In the genomic region with DNA sequence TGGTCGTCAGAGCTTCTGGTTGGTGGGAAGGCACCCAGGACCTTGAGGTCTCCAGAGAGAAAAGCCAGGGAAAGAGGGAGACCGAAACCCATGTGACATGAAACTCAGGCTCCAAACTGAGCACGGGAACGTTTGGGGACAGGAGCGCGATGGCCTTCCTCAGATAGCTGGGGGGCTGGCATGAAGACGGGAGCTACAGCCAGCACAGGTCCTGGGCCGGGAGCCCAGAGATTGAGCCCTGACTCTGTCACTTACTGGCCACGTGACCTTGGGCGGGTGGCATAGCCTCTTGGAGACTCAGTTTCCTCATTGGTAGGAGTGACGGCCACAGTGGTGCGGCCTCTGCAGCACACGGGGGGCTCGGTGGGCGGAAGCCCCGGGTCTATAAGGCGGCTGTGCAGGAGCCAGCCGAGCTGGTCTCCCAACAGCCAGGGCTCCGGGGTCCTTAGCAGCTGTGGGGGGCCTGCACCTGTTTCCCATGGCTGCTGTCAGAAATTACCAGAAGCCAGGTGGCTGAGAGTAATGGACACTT, we compare ENCODE assay signal across 22 cellular contexts. TPM values are rescaled to one million over a fixed set of nuclear protein-coding genes. Genes with fewer than 3 reads are reported as not detected.
DNase-seq lines count a peak whose midpoint lies in the region; ATAC-seq and TF ChIP-seq lines count a peak whose summit lies in the region.
"Had no signal": no experiment of that assay in that cellular context is flagged by ENCODE, and none has a peak within 500 bp of the region (broad histone marks: within the 10 kb centered on the region; RNA-seq: fewer than 3 reads in every experiment).

No MANE protein-coding gene starts in this region.

- peaks cover 74% of the 10 kb centered on the region for H3K36me3 ChIP-seq in left ventricle myocardium inferior
- peaks cover 66% of the 10 kb centered on the region for H3K36me3 ChIP-seq in right atrium auricular region
- no peaks in the 10 kb centered on the region for H3K36me3 ChIP-seq in neural progenitor cell

- H3K4me3 ChIP-seq in left ventricle myocardium inferior, result no peak overlapping the region
- H3K4me3 ChIP-seq in right atrium auricular region, result no peak overlapping the region
- H3K4me3 ChIP-seq in neural progenitor cell, result no peak overlapping the region
- H3K4me3 ChIP-seq: A549; BLaER1 treated with 17β-estradiol and CSF1 and Interleukin-3, amounts not matched to agents 10 nM and 100 nM; GM12878; GM23248 had no signal

- H3K79me2 ChIP-seq in neural progenitor cell (ENCODE audit: low read depth), result no peaks in the 10 kb centered on the region

- H3F3A ChIP-seq in neural progenitor cell (ENCODE audit: low read depth), result no peaks in the 10 kb centered on the region

- H3K27ac ChIP-seq in left ventricle myocardium inferior (replicated peaks) (no peak overlapping the region), right atrium auricular region (no peak overlapping the region), neural progenitor cell (no peak overlapping the region)
- H3K27ac ChIP-seq: A549; BLaER1 treated with 17β-estradiol and CSF1 and Interleukin-3, amounts not matched to agents 10 nM and 100 nM; GM23248 had no signal

- no peak overlapping the region for H3K9ac ChIP-seq in neural progenitor cell
- H3K9ac ChIP-seq: BLaER1 treated with 17β-estradiol and CSF1 and Interleukin-3, amounts not matched to agents 10 nM and 100 nM; GM23248 had no signal

- DNase-seq in Right ventricle myocardium superior, result no peak
- no peak for DNase-seq in left ventricle myocardium inferior
- no peak for DNase-seq in left ventricle myocardium superior
- no peak for DNase-seq in right atrium auricular region (ENCODE audit: low spot score)
- DNase-seq in neural progenitor cell (ENCODE audit: low spot score), result no peak
- no peak for DNase-seq in NCI-H446 treated with DMSO at 0.1 percent for 48 hours (lab: John Stamatoyannopoulos, UW)
- DNase-seq: 8988T; ACHN; AML-193; BE2C; CD4-positive, alpha-beta T cell; CD8-positive, alpha-beta memory T cell; DMS 273 treated with DMSO at 0.1 percent for 48 hours; EL; GDM1; GM23248 had no signal

- peaks cover 8% of the 10 kb centered on the region for H3K9me3 Mint-ChIP-seq in neural progenitor cell
- H3K9me3 Mint-ChIP-seq: CD4-positive, alpha-beta T cell had no signal

- H3K27me3 ChIP-seq in left ventricle myocardium inferior (ENCODE audit: low read depth) (no peaks in the 10 kb centered on the region), right atrium auricular region (no peaks in the 10 kb centered on the region), neural progenitor cell (no peaks in the 10 kb centered on the region)
- H3K27me3 ChIP-seq: BE2C; BLaER1 treated with 17β-estradiol and CSF1 and Interleukin-3, amounts not matched to agents 10 nM and 100 nM had no signal

- H3K9me3 ChIP-seq in left ventricle myocardium inferior (replicated peaks), result peaks cover 4% of the 10 kb centered on the region
- peaks cover under 1% of the 10 kb centered on the region in 2 donors for H3K9me3 ChIP-seq in right atrium auricular region
- no peaks in the 10 kb centered on the region for H3K9me3 ChIP-seq in neural progenitor cell (ENCODE audit: low read depth)

- peak; percentile 44 for ATAC-seq in Right ventricle myocardium superior (ENCODE audit: poor library complexity)
- ATAC-seq in left ventricle myocardium superior, result peak; percentile 64
- no peak for ATAC-seq in HG03025 (IDR thresholded peaks at IDR 0.05; ENCODE audit: low FRiP score, unreplicated experiment)
- ATAC-seq: GM12878, HCT116 had no signal

- intact Hi-C loops in Right ventricle myocardium superior (cut with DNase I) (no loop called here), left ventricle myocardium inferior (cut with micrococcal nuclease) (no loop called here), left ventricle myocardium superior (cut with micrococcal nuclease) (no loop called here)

- H3K36me3 Mint-ChIP-seq in neural progenitor cell, result peaks cover 20% of the 10 kb centered on the region

- peak overlapping the region; percentile 66 for H3K27ac Mint-ChIP-seq in neural progenitor cell
- H3K27ac Mint-ChIP-seq: CD14-positive monocyte; CD4-positive, alpha-beta T cell; CD8-positive, alpha-beta memory T cell had no signal

- H3K4me1 ChIP-seq in left ventricle myocardium inferior (peaks cover 12% of the 10 kb centered on the region), right atrium auricular region (no peaks in the 10 kb centered on the region), neural progenitor cell (no peaks in the 10 kb centered on the region)
- H3K4me1 ChIP-seq: A549 had no signal

- H4K20me1 ChIP-seq in neural progenitor cell (ENCODE audit: low read depth), result no peaks in the 10 kb centered on the region

- H3K4me3 Mint-ChIP-seq in neural progenitor cell, result no peak overlapping the region
- H3K4me3 Mint-ChIP-seq: CD14-positive monocyte; CD4-positive, alpha-beta T cell; CD8-positive, alpha-beta memory T cell had no signal

- peaks cover 19% of the 10 kb centered on the region for H3K4me1 Mint-ChIP-seq in neural progenitor cell
- H3K4me1 Mint-ChIP-seq: CD14-positive monocyte; CD8-positive, alpha-beta memory T cell had no signal

- TF ChIP-seq CTCF in left ventricle myocardium inferior (IDR thresholded peaks at IDR 0.05; ENCODE audit: borderline replicate concordance) (no peak), right atrium auricular region (IDR thresholded peaks at IDR 0.05) (no peak), neural progenitor cell (IDR thresholded peaks at IDR 0.05) (no peak)

- H3K4me2 ChIP-seq in neural progenitor cell, result no peak overlapping the region
- H3K4me2 ChIP-seq: A549; BLaER1 treated with 17β-estradiol and CSF1 and Interleukin-3, amounts not matched to agents 10 nM and 100 nM had no signal

- no peak overlapping the region for H2AFZ ChIP-seq in neural progenitor cell (replicated peaks)
- H2AFZ ChIP-seq: GM23248 had no signal

- H3K27me3 Mint-ChIP-seq in neural progenitor cell (ENCODE audit: insufficient read depth, low read depth), result no peaks in the 10 kb centered on the region
- H3K27me3 Mint-ChIP-seq: CD4-positive, alpha-beta T cell had no signal

RNA-seq across cellular contexts. Expression of gene PPP6R3, which starts 36.4 kb away (rescaled TPM):
- 73.9 TPM for total RNA-seq in Right ventricle myocardium superior
- 78.8 TPM for total RNA-seq in left ventricle myocardium inferior
- total RNA-seq in left ventricle myocardium superior, result 86.7 TPM
- total RNA-seq in right atrium auricular region, result 10 to 100 TPM; 81.1 to 95.2 TPM
- total RNA-seq in neural progenitor cell (ENCODE audit: low replicate concordance), result 162 and 197 TPM in 2 replicates
